23 cellular contexts compared by ENCODE assay signal in the genomic region with DNA sequence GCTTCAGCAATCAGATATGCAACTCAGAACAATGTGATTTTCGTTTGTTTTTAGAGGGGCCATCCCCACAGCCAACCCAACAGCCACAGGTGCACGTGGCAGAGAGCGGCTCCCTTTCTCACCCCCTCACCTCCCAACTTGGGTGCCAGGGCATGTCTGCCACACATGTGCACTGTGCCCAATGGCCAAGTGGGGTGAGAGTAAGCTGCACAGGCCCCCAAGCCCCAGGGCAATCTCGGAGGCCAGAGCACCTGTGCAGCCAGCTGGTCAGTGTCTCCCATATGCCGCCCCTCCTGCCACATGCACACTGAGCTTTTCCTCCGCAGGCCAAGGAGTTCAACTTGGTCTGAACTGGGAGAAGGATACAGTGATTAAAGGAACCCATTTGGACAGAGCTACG.
"Had no signal": no experiment of that assay in that cellular context is flagged by ENCODE, and none has a peak within 500 bp of the region (broad histone marks: within the 10 kb centered on the region; RNA-seq: fewer than 3 reads in every experiment).

No MANE protein-coding gene starts in this region.

- H3K36me3 Mint-ChIP-seq: IgD-negative memory B cell had no signal

- H3K27me3 Mint-ChIP-seq: IgD-negative memory B cell had no signal

- H3K4me3 ChIP-seq: K562 had no signal

- H3K9me2 ChIP-seq: SK-N-SH had no signal

- DNase-seq: Kasumi-1; MM.1S; NCI-H1092 treated with DMSO at 0.1 percent for 48 hours; NCI-H1436; NCI-H187; NCI-H2029; NCI-H2171 treated with DMSO at 0.1 percent for 48 hours; NCI-H345; NCI-H446 treated with DMSO at 0.1 percent for 48 hours; NCI-H510A treated with DMSO at 0.1 percent for 48 hours; NCI-H69; NCI-H774; NK-92 treated with Interleukin-12 subunit alpha and Interleukin-12 subunit beta, amount 100 ng/mL, for 24 hours; PC-3; SHP77; SK-N-SH; SW 1271 had no signal

- H3K9me3 ChIP-seq: SK-N-SH had no signal

- H3K4me1 Mint-ChIP-seq: IgD-negative memory B cell had no signal

- H3K27ac Mint-ChIP-seq: IgD-negative memory B cell had no signal

- ATAC-seq: K562, Panc1, PC-3 had no signal

- H3K4me3 Mint-ChIP-seq: IgD-negative memory B cell had no signal

- H3K27ac ChIP-seq: HL-60, KMS-11, RWPE1 had no signal

- H3K4me2 ChIP-seq: KMS-11, SK-N-SH had no signal
